ENCODE assay signal across 24 cellular contexts in the genomic region with DNA sequence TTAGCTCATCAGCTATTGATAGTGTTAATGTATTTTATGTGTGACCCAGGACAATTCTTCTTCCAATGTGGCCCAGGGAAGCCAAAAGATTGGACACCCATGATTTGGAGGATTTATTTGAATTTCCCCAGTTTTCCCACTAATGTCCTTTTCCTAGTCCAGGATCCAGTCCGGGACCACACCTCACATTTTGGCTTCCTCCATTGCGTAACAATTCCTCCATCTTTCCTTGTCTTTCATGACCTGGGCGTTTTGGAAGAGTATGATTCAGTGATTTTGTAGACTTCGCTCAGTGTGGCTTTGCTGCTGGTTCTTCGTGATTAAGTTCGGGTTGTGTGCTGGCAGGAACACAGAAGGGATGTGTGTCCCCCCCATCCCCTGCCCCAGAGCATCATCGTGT. TPM values are rescaled to one million over a fixed set of nuclear protein-coding genes. Genes with fewer than 3 reads are reported as not detected.
DNase-seq lines count a peak whose midpoint lies in the region; ATAC-seq, FAIRE-seq and TF ChIP-seq lines count a peak whose summit lies in the region.
"Had no signal": no experiment of that assay in that cellular context is flagged by ENCODE, and none has a peak within 500 bp of the region (broad histone marks: within the 10 kb centered on the region; RNA-seq: fewer than 3 reads in every experiment).

No MANE protein-coding gene starts in this region.

- no peaks in the 10 kb centered on the region for H3K79me2 ChIP-seq in HepG2 (ENCODE audit: insufficient read depth, low read length)

- DNase-seq in HepG2 (ENCODE audit: low spot score) (no peak), right lobe of liver (no peak), Right ventricle myocardium superior (no peak)
- DNase-seq: CD4-positive, alpha-beta memory T cell; DMS153; DMS79; GDM1; GM23248; HFFc6 had no signal

- no peak overlapping the region for H3K9ac ChIP-seq in HepG2 (ENCODE audit: insufficient read depth, low read depth, low read length)
- H3K9ac ChIP-seq: BLaER1, GM23248, KMS-11 had no signal

- no peaks in the 10 kb centered on the region for H3K36me3 ChIP-seq in HepG2 (replicated peaks in 1 of 2; ENCODE audit: control insufficient read depth in 1 of 2, insufficient read depth in 2 of 2, low read length in 2 of 2)
- no peaks in the 10 kb centered on the region for H3K36me3 ChIP-seq in right lobe of liver
- H3K36me3 ChIP-seq: BLaER1 had no signal

- no peak for TF ChIP-seq RAD21 in HepG2 (CRISPR knock-in tag; IDR thresholded peaks at IDR 0.05)
- no peak for TF ChIP-seq RAD21 in Ishikawa (IDR thresholded peaks at IDR 0.05; ENCODE audit: low read depth)

- H3K4me3 ChIP-seq in HepG2 (replicated peaks in 1 of 3; ENCODE audit: insufficient read depth in 1 of 3, low read depth in 2 of 3, low read length in 3 of 3) = no peak overlapping the region
- H3K4me3 ChIP-seq in right lobe of liver = no peak overlapping the region
- H3K4me3 ChIP-seq: BLaER1, GM23248 had no signal

- H3K4me1 ChIP-seq in HepG2 (ENCODE audit: insufficient read depth, low read length) = peaks cover 56% of the 10 kb centered on the region
- no peaks in the 10 kb centered on the region for H3K4me1 ChIP-seq in right lobe of liver
- H3K4me1 ChIP-seq: BLaER1 had no signal

- H2AFZ ChIP-seq in HepG2 (ENCODE audit: low read length) = no peak overlapping the region
- H2AFZ ChIP-seq: GM23248 had no signal

- intact Hi-C loops in HepG2 (cut with micrococcal nuclease; ENCODE audit: unreplicated experiment) = no loop called here
- intact Hi-C loops in right lobe of liver (cut with DNase I) = no loop called here
- intact Hi-C loops in Right ventricle myocardium superior (cut with DNase I) = no loop called here

- CTCF ChIA-PET in HepG2 (lab: Yijun Ruan, JAX; ENCODE audit: low intra/inter-chr PET ratio, low total read pairs) = no interaction called here

- H3K27ac ChIP-seq in HepG2 (ENCODE audit: extremely low read length, insufficient read depth, low read length) (no peak overlapping the region), right lobe of liver (no peak overlapping the region)
- H3K27ac ChIP-seq: 22Rv1, BLaER1, GM23248, KMS-11 had no signal

- in situ Hi-C loops in HepG2 (cut with HindIII; ENCODE audit: extremely low pct_ligation_motif_present, low pct_unique_long_range_greater_than_20kb) = no loop called here

- H4K20me1 ChIP-seq in HepG2 (ENCODE audit: insufficient read depth, low read length) = no peaks in the 10 kb centered on the region
- H4K20me1 ChIP-seq: BLaER1 had no signal

- no TSS peak for BruUV-seq in HepG2 (replicated peaks; lab: Mats Ljungman, UMichigan)

- H3K4me2 ChIP-seq in HepG2 (ENCODE audit: low read depth, low read length) = no peak overlapping the region
- H3K4me2 ChIP-seq: BLaER1, KMS-11 had no signal

- TF ChIP-seq CTCF in HepG2 (CRISPR knock-in tag; IDR thresholded peaks at IDR 0.05) (no peak), right lobe of liver (IDR thresholded peaks at IDR 0.05) (no peak)

- TF ChIP-seq EP300 in HepG2 (IDR thresholded peaks at IDR 0.05; ENCODE audit: low read depth in 2 of 2, low read length in 2 of 2) (no peak), HepG2 (CRISPR knock-in tag; IDR thresholded peaks at IDR 0.05; ENCODE audit: borderline replicate concordance) (no peak), Ishikawa (IDR thresholded peaks at IDR 0.05; ENCODE audit: borderline replicate concordance) (no peak)

- 0 out of 5 replicates have a peak, but pooled peaks cover 0 to 6% of the 10 kb centered on the region in 2 experiments for H3K27me3 ChIP-seq in HepG2 (ENCODE audit: control insufficient read depth in 1 of 2, insufficient read depth in 2 of 2, low read length in 2 of 2)
- no peaks in the 10 kb centered on the region for H3K27me3 ChIP-seq in right lobe of liver
- H3K27me3 ChIP-seq: BLaER1 had no signal

- WGBS in HepG2 (ENCODE audit: low lambda C conversion rate) = 66% methylated on average over 7 of the region's 7 CpGs
- WGBS in right lobe of liver (ENCODE audit: insufficient coverage, low coverage, low lambda C conversion rate, missing lambda C conversion rate) = 81% methylated on average over 6 of the region's 7 CpGs

- no peaks in the 10 kb centered on the region for H3K9me3 ChIP-seq in HepG2 (ENCODE audit: low read length)
- no peaks in the 10 kb centered on the region for H3K9me3 ChIP-seq in right lobe of liver
- H3K9me3 ChIP-seq: BLaER1 had no signal

- no peak for FAIRE-seq in HepG2 (lab: Jason Lieb, UNC)
- FAIRE-seq: GM12892, GM18507, H54 had no signal

- ATAC-seq in HepG2 (no peak), right lobe of liver (no peak), HG03565 (IDR thresholded peaks at IDR 0.05; ENCODE audit: unreplicated experiment) (no peak), Right ventricle myocardium superior (ENCODE audit: poor library complexity) (no peak)
- ATAC-seq: HCT116 had no signal

- no peak for TF ChIP-seq POLR2A in HepG2 (IDR thresholded peaks at IDR 0.05; ENCODE audit: insufficient read depth in 1 of 2, low read depth in 2 of 2, low read length in 2 of 2)
- no peak for TF ChIP-seq POLR2A in right lobe of liver (IDR thresholded peaks at IDR 0.05)

- POLR2A ChIA-PET in HepG2 (lab: Yijun Ruan, JAX) = no interaction called here

RNA-seq across cellular contexts. Expression of a gene that starts 3.3 kb away (rescaled TPM):
- total RNA-seq in HepG2 (2016; rRNA removed; fragmentation: Illumina TruSeq; extraction: Trizol) (0.11 TPM in 1 of 2 replicates, not detected in the other), right lobe of liver (under 1 TPM in 1 of 6 experiments, not detected in 5; 0.06 TPM), Right ventricle myocardium superior (not detected)
- total RNA-seq in HepG2 (2016; cell fraction: cytosol; rRNA removed; fragmentation: Illumina TruSeq; extraction: Trizol; ENCODE audit: low read depth) = not detected in 2 replicates
- total RNA-seq in HepG2 (2016; cell fraction: insoluble cytoplasmic fraction; rRNA removed; fragmentation: Illumina TruSeq; extraction: Trizol) = 0.39 TPM in 2 replicates
- 0.28 and 0.31 TPM in 2 replicates for total RNA-seq in HepG2 (2016; cell fraction: membrane; rRNA removed; fragmentation: Illumina TruSeq; extraction: Trizol)
- total RNA-seq in HepG2 (2016; cell fraction: nucleus; rRNA removed; fragmentation: Illumina TruSeq; extraction: Trizol) = 0.66 TPM in 1 of 2 replicates, not detected in the other
- polyA plus RNA-seq in HepG2 (2011; rRNA removed) = 0.08 and 0.09 TPM in 2 replicates
- polyA plus RNA-seq in HepG2 (2011; cell fraction: cytosol; rRNA removed) = 0.04 and 0.15 TPM in 2 replicates
- 0.51 and 0.69 TPM in 2 replicates for polyA plus RNA-seq in HepG2 (2011; cell fraction: nucleus; rRNA removed)
- 0.07 and 0.13 TPM in 2 replicates for polyA plus RNA-seq in HepG2 (2012)
- 0.07 and 0.15 TPM in 2 replicates for polyA plus RNA-seq in HepG2 (2016; cell fraction: cytosol; fragmentation: Illumina TruSeq; extraction: Trizol; ENCODE audit: low read depth)
- 0.13 TPM in 1 of 2 replicates, not detected in the other for polyA plus RNA-seq in HepG2 (2016; cell fraction: insoluble cytoplasmic fraction; fragmentation: Illumina TruSeq; extraction: Trizol; ENCODE audit: low read depth)
- polyA plus RNA-seq in HepG2 (2016; cell fraction: membrane; fragmentation: Illumina TruSeq; extraction: Trizol; ENCODE audit: low read depth) = 0.22 TPM in 1 of 2 replicates, not detected in the other
- polyA plus RNA-seq in HepG2 (2016; cell fraction: nucleus; fragmentation: Illumina TruSeq; extraction: Trizol; ENCODE audit: insufficient read depth, low read depth) = 0.68 and 0.98 TPM in 2 replicates
- 0.18 TPM in 1 of 2 replicates, not detected in the other for polyA minus RNA-seq in HepG2 (2011; rRNA and poly(A)+ RNA removed; ENCODE audit: low replicate concordance)
- polyA minus RNA-seq in HepG2 (2011; cell fraction: cytosol; rRNA and poly(A)+ RNA removed) = not detected in 2 replicates
- polyA minus RNA-seq in HepG2 (2011; cell fraction: nucleus; rRNA and poly(A)+ RNA removed) = 0.13 TPM in 1 of 2 replicates, not detected in the other
- total RNA-seq: A673; CD4-positive, alpha-beta memory T cell; Daoy; GM23248; HFFc6; HT-29 had no signal
- polyA plus RNA-seq: AG04450; CD14-positive monocyte; CD4-positive, alpha-beta memory T cell; GM23248; IgD-negative memory B cell had no signal

RNA-seq across cellular contexts. Expression of a gene that starts 19.2 kb away (rescaled TPM):
- total RNA-seq in HepG2 (2016; rRNA removed; fragmentation: Illumina TruSeq; extraction: Trizol) (not detected in 2 replicates), right lobe of liver (not detected), Right ventricle myocardium superior (not detected)
- not detected in 2 replicates for total RNA-seq in HepG2 (2016; cell fraction: cytosol; rRNA removed; fragmentation: Illumina TruSeq; extraction: Trizol; ENCODE audit: low read depth)
- total RNA-seq in HepG2 (2016; cell fraction: insoluble cytoplasmic fraction; rRNA removed; fragmentation: Illumina TruSeq; extraction: Trizol) = not detected in 2 replicates
- not detected in 2 replicates for total RNA-seq in HepG2 (2016; cell fraction: membrane; rRNA removed; fragmentation: Illumina TruSeq; extraction: Trizol)
- not detected in 2 replicates for total RNA-seq in HepG2 (2016; cell fraction: nucleus; rRNA removed; fragmentation: Illumina TruSeq; extraction: Trizol)
- polyA plus RNA-seq in HepG2 (2011; rRNA removed) = not detected in 2 replicates
- polyA plus RNA-seq in HepG2 (2011; cell fraction: cytosol; rRNA removed) = not detected in 2 replicates
- not detected in 2 replicates for polyA plus RNA-seq in HepG2 (2011; cell fraction: nucleus; rRNA removed)
- polyA plus RNA-seq in HepG2 (2012) = not detected in 2 replicates
- polyA plus RNA-seq in HepG2 (2016; cell fraction: cytosol; fragmentation: Illumina TruSeq; extraction: Trizol; ENCODE audit: low read depth) = not detected in 2 replicates
- polyA plus RNA-seq in HepG2 (2016; cell fraction: insoluble cytoplasmic fraction; fragmentation: Illumina TruSeq; extraction: Trizol; ENCODE audit: low read depth) = not detected in 2 replicates
- not detected in 2 replicates for polyA plus RNA-seq in HepG2 (2016; cell fraction: membrane; fragmentation: Illumina TruSeq; extraction: Trizol; ENCODE audit: low read depth)
- polyA plus RNA-seq in HepG2 (2016; cell fraction: nucleus; fragmentation: Illumina TruSeq; extraction: Trizol; ENCODE audit: insufficient read depth, low read depth) = not detected in 2 replicates
- not detected in 2 replicates for polyA minus RNA-seq in HepG2 (2011; rRNA and poly(A)+ RNA removed; ENCODE audit: low replicate concordance)
- polyA minus RNA-seq in HepG2 (2011; cell fraction: cytosol; rRNA and poly(A)+ RNA removed) = not detected in 2 replicates
- polyA minus RNA-seq in HepG2 (2011; cell fraction: nucleus; rRNA and poly(A)+ RNA removed) = not detected in 2 replicates
- total RNA-seq: A673; CD4-positive, alpha-beta memory T cell; Daoy; GM23248; HFFc6; HT-29 had no signal
- polyA plus RNA-seq: AG04450; CD14-positive monocyte; CD4-positive, alpha-beta memory T cell; GM23248; IgD-negative memory B cell had no signal

RNA-seq across cellular contexts. Expression of a gene that starts 21.3 kb away (rescaled TPM):
- total RNA-seq in HepG2 (2016; rRNA removed; fragmentation: Illumina TruSeq; extraction: Trizol) (85.8 and 141 TPM in 2 replicates), right lobe of liver (10 to 100 TPM; 29.4 to 65.7 (median 36.2) TPM), Right ventricle myocardium superior (75.7 TPM)
- total RNA-seq in HepG2 (2016; cell fraction: cytosol; rRNA removed; fragmentation: Illumina TruSeq; extraction: Trizol; ENCODE audit: low read depth) = 264 and 362 TPM in 2 replicates
- total RNA-seq in HepG2 (2016; cell fraction: insoluble cytoplasmic fraction; rRNA removed; fragmentation: Illumina TruSeq; extraction: Trizol) = 91.4 and 136 TPM in 2 replicates
- total RNA-seq in HepG2 (2016; cell fraction: membrane; rRNA removed; fragmentation: Illumina TruSeq; extraction: Trizol) = 202 and 264 TPM in 2 replicates
- 88.0 and 104 TPM in 2 replicates for total RNA-seq in HepG2 (2016; cell fraction: nucleus; rRNA removed; fragmentation: Illumina TruSeq; extraction: Trizol)
- polyA plus RNA-seq in HepG2 (2011; rRNA removed) = 176 and 188 TPM in 2 replicates
- 174 and 213 TPM in 2 replicates for polyA plus RNA-seq in HepG2 (2011; cell fraction: cytosol; rRNA removed)
- polyA plus RNA-seq in HepG2 (2011; cell fraction: nucleus; rRNA removed) = 105 and 125 TPM in 2 replicates
- polyA plus RNA-seq in HepG2 (2012) = 78.4 and 132 TPM in 2 replicates
- 361 and 462 TPM in 2 replicates for polyA plus RNA-seq in HepG2 (2016; cell fraction: cytosol; fragmentation: Illumina TruSeq; extraction: Trizol; ENCODE audit: low read depth)
- polyA plus RNA-seq in HepG2 (2016; cell fraction: insoluble cytoplasmic fraction; fragmentation: Illumina TruSeq; extraction: Trizol; ENCODE audit: low read depth) = 102 and 104 TPM in 2 replicates
- polyA plus RNA-seq in HepG2 (2016; cell fraction: membrane; fragmentation: Illumina TruSeq; extraction: Trizol; ENCODE audit: low read depth) = 235 and 269 TPM in 2 replicates
- 176 and 183 TPM in 2 replicates for polyA plus RNA-seq in HepG2 (2016; cell fraction: nucleus; fragmentation: Illumina TruSeq; extraction: Trizol; ENCODE audit: insufficient read depth, low read depth)
- 321 and 438 TPM in 2 replicates for polyA minus RNA-seq in HepG2 (2011; rRNA and poly(A)+ RNA removed; ENCODE audit: low replicate concordance)
- polyA minus RNA-seq in HepG2 (2011; cell fraction: cytosol; rRNA and poly(A)+ RNA removed) = 44.9 and 50.7 TPM in 2 replicates
- polyA minus RNA-seq in HepG2 (2011; cell fraction: nucleus; rRNA and poly(A)+ RNA removed) = 18.3 and 26.4 TPM in 2 replicates

RNA-seq across cellular contexts. Expression of a gene that starts 33.5 kb away (rescaled TPM):
- total RNA-seq in HepG2 (2016; rRNA removed; fragmentation: Illumina TruSeq; extraction: Trizol) = not detected in 2 replicates
- not detected in 2 replicates for total RNA-seq in HepG2 (2016; cell fraction: cytosol; rRNA removed; fragmentation: Illumina TruSeq; extraction: Trizol; ENCODE audit: low read depth)
- total RNA-seq in HepG2 (2016; cell fraction: insoluble cytoplasmic fraction; rRNA removed; fragmentation: Illumina TruSeq; extraction: Trizol) = not detected in 2 replicates
- total RNA-seq in HepG2 (2016; cell fraction: membrane; rRNA removed; fragmentation: Illumina TruSeq; extraction: Trizol) = not detected in 2 replicates
- total RNA-seq in HepG2 (2016; cell fraction: nucleus; rRNA removed; fragmentation: Illumina TruSeq; extraction: Trizol) = not detected in 2 replicates
- 0.09 TPM in 1 of 2 replicates, not detected in the other for polyA plus RNA-seq in HepG2 (2011; rRNA removed)
- not detected in 2 replicates for polyA plus RNA-seq in HepG2 (2011; cell fraction: cytosol; rRNA removed)
- polyA plus RNA-seq in HepG2 (2011; cell fraction: nucleus; rRNA removed) = not detected in 2 replicates
- polyA plus RNA-seq in HepG2 (2012) = not detected in 2 replicates
- polyA plus RNA-seq in HepG2 (2016; cell fraction: cytosol; fragmentation: Illumina TruSeq; extraction: Trizol; ENCODE audit: low read depth) = not detected in 2 replicates
- not detected in 2 replicates for polyA plus RNA-seq in HepG2 (2016; cell fraction: insoluble cytoplasmic fraction; fragmentation: Illumina TruSeq; extraction: Trizol; ENCODE audit: low read depth)
- not detected in 2 replicates for polyA plus RNA-seq in HepG2 (2016; cell fraction: membrane; fragmentation: Illumina TruSeq; extraction: Trizol; ENCODE audit: low read depth)
- polyA plus RNA-seq in HepG2 (2016; cell fraction: nucleus; fragmentation: Illumina TruSeq; extraction: Trizol; ENCODE audit: insufficient read depth, low read depth) = not detected in 2 replicates
- not detected in 2 replicates for polyA minus RNA-seq in HepG2 (2011; rRNA and poly(A)+ RNA removed; ENCODE audit: low replicate concordance)
- polyA minus RNA-seq in HepG2 (2011; cell fraction: cytosol; rRNA and poly(A)+ RNA removed) = not detected in 2 replicates
- not detected in 2 replicates for polyA minus RNA-seq in HepG2 (2011; cell fraction: nucleus; rRNA and poly(A)+ RNA removed)
- not detected for total RNA-seq in right lobe of liver
- not detected for total RNA-seq in Right ventricle myocardium superior
- total RNA-seq: A673; CD4-positive, alpha-beta memory T cell; Daoy; GM23248; HFFc6; HT-29 had no signal
- polyA plus RNA-seq: AG04450; CD14-positive monocyte; CD4-positive, alpha-beta memory T cell; GM23248; IgD-negative memory B cell had no signal

RNA-seq across cellular contexts. Expression of a gene that starts 38.6 kb away (rescaled TPM):
- total RNA-seq in HepG2 (2016; rRNA removed; fragmentation: Illumina TruSeq; extraction: Trizol) (not detected in 2 replicates), right lobe of liver (under 1 TPM in 1 of 6 experiments, not detected in 5; 0.24 TPM), Right ventricle myocardium superior (not detected)
- total RNA-seq in HepG2 (2016; cell fraction: cytosol; rRNA removed; fragmentation: Illumina TruSeq; extraction: Trizol; ENCODE audit: low read depth) = not detected in 2 replicates
- not detected in 2 replicates for total RNA-seq in HepG2 (2016; cell fraction: insoluble cytoplasmic fraction; rRNA removed; fragmentation: Illumina TruSeq; extraction: Trizol)
- not detected in 2 replicates for total RNA-seq in HepG2 (2016; cell fraction: membrane; rRNA removed; fragmentation: Illumina TruSeq; extraction: Trizol)
- total RNA-seq in HepG2 (2016; cell fraction: nucleus; rRNA removed; fragmentation: Illumina TruSeq; extraction: Trizol) = not detected in 2 replicates
- polyA plus RNA-seq in HepG2 (2011; rRNA removed) = not detected in 2 replicates
- not detected in 2 replicates for polyA plus RNA-seq in HepG2 (2011; cell fraction: cytosol; rRNA removed)
- not detected in 2 replicates for polyA plus RNA-seq in HepG2 (2011; cell fraction: nucleus; rRNA removed)
- 0.16 TPM in 1 of 2 replicates, not detected in the other for polyA plus RNA-seq in HepG2 (2012)
- not detected in 2 replicates for polyA plus RNA-seq in HepG2 (2016; cell fraction: cytosol; fragmentation: Illumina TruSeq; extraction: Trizol; ENCODE audit: low read depth)
- not detected in 2 replicates for polyA plus RNA-seq in HepG2 (2016; cell fraction: insoluble cytoplasmic fraction; fragmentation: Illumina TruSeq; extraction: Trizol; ENCODE audit: low read depth)
- polyA plus RNA-seq in HepG2 (2016; cell fraction: membrane; fragmentation: Illumina TruSeq; extraction: Trizol; ENCODE audit: low read depth) = not detected in 2 replicates
- not detected in 2 replicates for polyA plus RNA-seq in HepG2 (2016; cell fraction: nucleus; fragmentation: Illumina TruSeq; extraction: Trizol; ENCODE audit: insufficient read depth, low read depth)
- not detected in 2 replicates for polyA minus RNA-seq in HepG2 (2011; rRNA and poly(A)+ RNA removed; ENCODE audit: low replicate concordance)
- not detected in 2 replicates for polyA minus RNA-seq in HepG2 (2011; cell fraction: cytosol; rRNA and poly(A)+ RNA removed)
- polyA minus RNA-seq in HepG2 (2011; cell fraction: nucleus; rRNA and poly(A)+ RNA removed) = not detected in 2 replicates
- total RNA-seq: A673; CD4-positive, alpha-beta memory T cell; HT-29 had no signal
- polyA plus RNA-seq: CD14-positive monocyte; CD4-positive, alpha-beta memory T cell; IgD-negative memory B cell had no signal
